1 cellular context compared by ENCODE assay signal in genomic region chr17:74604200-74604599, GRCh38.
TF ChIP-seq lines count a peak whose summit lies in the region.

No MANE protein-coding gene starts in this region.

TF ChIP-seq in A549, 52 proteins besides CTCF, POLR2A, EP300 and RAD21:
- no peak for TF ChIP-seq MAZ (IDR thresholded peaks at IDR 0.05; ENCODE audit: borderline replicate concordance, low read depth, low read length)
- no peak for TF ChIP-seq ELK1 (IDR thresholded peaks at IDR 0.05; ENCODE audit: low read depth, low read length)
- TF ChIP-seq PBX3 (IDR thresholded peaks at IDR 0.05): no peak
- TF ChIP-seq FOXS1 (CRISPR knock-in tag; IDR thresholded peaks at IDR 0.05): no peak
- no peak for TF ChIP-seq BHLHE40 (IDR thresholded peaks at IDR 0.05; ENCODE audit: low read depth, low read length)
- no peak for TF ChIP-seq GATA3 (IDR thresholded peaks at IDR 0.05; ENCODE audit: borderline replicate concordance)
- TF ChIP-seq SREBF2 (IDR thresholded peaks at IDR 0.05): no peak
- TF ChIP-seq MAX (IDR thresholded peaks at IDR 0.05): no peak
- no peak for TF ChIP-seq FOSB (CRISPR knock-in tag; IDR thresholded peaks at IDR 0.05)
- TF ChIP-seq CHD2 (IDR thresholded peaks at IDR 0.05; ENCODE audit: low read length, partially characterized antibody): no peak
- TF ChIP-seq E2F6 (IDR thresholded peaks at IDR 0.05; ENCODE audit: borderline replicate concordance, low read depth): no peak
- no peak for TF ChIP-seq CHD4 (IDR thresholded peaks at IDR 0.05; ENCODE audit: borderline replicate concordance)
- TF ChIP-seq USF2 (IDR thresholded peaks at IDR 0.05): no peak
- TF ChIP-seq HOXA7 (CRISPR knock-in tag; IDR thresholded peaks at IDR 0.05): no peak
- no peak for TF ChIP-seq ESRRA (IDR thresholded peaks at IDR 0.05; ENCODE audit: borderline replicate concordance, low read length)
- TF ChIP-seq HEYL (CRISPR knock-in tag; IDR thresholded peaks at IDR 0.05): no peak
